Comparison of ENCODE assay signal across 8 cellular contexts in genomic region chr21:25607151-25607811, GRCh38. TPM values are rescaled to one million over a fixed set of nuclear protein-coding genes. Genes with fewer than 3 reads are reported as not detected.
DNase-seq lines count a peak whose midpoint lies in the region; ATAC-seq, FAIRE-seq and TF ChIP-seq lines count a peak whose summit lies in the region.

MRPL39 (minus strand) TSS chr21:25607481; CDS start chr21:25607475, 6 bp downstream.

- CTCF ChIA-PET in AG04450 (lab: Charles Lee) = interaction anchor here (0.5 to 3.5 kb wide), 63 partner anchors 9 to 1340 kb away, joined by 3 to 97 read pairs (median 6); partner anchors contain the start of genes ATP5PF, GABPA and JAM2

- POLR2A ChIA-PET in AG04450 (lab: Yijun Ruan, JAX) = no interaction called here

- H3K9me3 ChIP-seq in AG04450 (ENCODE audit: control insufficient read depth, insufficient read depth, low read length) = no peaks in the 10 kb centered on the region; the same call in 1 of the 2 replicates
- H3K9me3 ChIP-seq in spleen = no peaks in the 10 kb centered on the region

- H3K4me1 ChIP-seq in spleen = peaks cover 25 to 59% (median 41%) of the 10 kb centered on the region in 6 donors

- DNase-seq in AG04450 (ENCODE audit: low read depth, low spot score) (peak; percentile 77), NCI-H2196 treated with DMSO at 0.1 percent for 48 hours (lab: John Stamatoyannopoulos, UW; ENCODE audit: unreplicated experiment) (peak; percentile 57), bronchial epithelial cell (ENCODE audit: low read depth) (peak; percentile 72), immature natural killer cell (peak; percentile 78 to 84 (median 80)), spleen (peak; percentile 97)

- H3K4me3 ChIP-seq in AG04450 (ENCODE audit: low read depth, low read length) = peak within 1 kb of the TSS; percentile 83
- peak within 1 kb of the TSS; percentile 88 for H3K4me3 ChIP-seq in WI38 (ENCODE audit: low read depth, low read length)
- H3K4me3 ChIP-seq in bronchial epithelial cell (ENCODE audit: low read depth, low read length) = peak within 1 kb of the TSS; percentile 84
- peak within 1 kb of the TSS; percentile 73 to 90 (median 81) for H3K4me3 ChIP-seq in spleen

- H3K4me1 Mint-ChIP-seq in immature natural killer cell = peaks cover 32 to 57% of the 10 kb centered on the region in 2 donors

- intact Hi-C loops in spleen (cut with DNase I; ENCODE audit: low total_unique reads) = loop anchor here (5.0 kb wide), 1 partner anchor 100 kb away; no protein-coding TSS in a partner anchor

- H3K27me3 ChIP-seq in AG04450 (ENCODE audit: control insufficient read depth, insufficient read depth, low read length) (no peaks in the 10 kb centered on the region), bronchial epithelial cell (ENCODE audit: control insufficient read depth, insufficient read depth, low read length) (no peaks in the 10 kb centered on the region), spleen (replicated peaks in 1 of 7) (no peaks in the 10 kb centered on the region)

- H3K36me3 ChIP-seq in bronchial epithelial cell (ENCODE audit: control insufficient read depth, insufficient read depth, low read length) = peaks cover 9% of the 10 kb centered on the region
- peaks cover 0 to 39% (median 18%) of the 10 kb centered on the region in 6 donors for H3K36me3 ChIP-seq in spleen

- no peaks in the 10 kb centered on the region for H3K9me3 Mint-ChIP-seq in immature natural killer cell

- no peak for TF ChIP-seq POLR2A in spleen (IDR thresholded peaks at IDR 0.05)

- peaks cover 0 to 4% (median 0%) of the 10 kb centered on the region in 3 donors for H3K27me3 Mint-ChIP-seq in immature natural killer cell (ENCODE audit: low read depth in 3 of 3)

- peaks cover 9 to 13% (median 9%) of the 10 kb centered on the region in 3 donors for H3K36me3 Mint-ChIP-seq in immature natural killer cell

- ATAC-seq in GM18873 (IDR thresholded peaks at IDR 0.05; ENCODE audit: low FRiP score, unreplicated experiment) (peak; percentile 92), HG03139 (IDR thresholded peaks at IDR 0.05; ENCODE audit: unreplicated experiment) (peak; percentile 96)

- peak within 1 kb of the TSS; percentile 92 to 99 (median 96) for H3K27ac Mint-ChIP-seq in immature natural killer cell

- peak within 1 kb of the TSS; percentile 75 for H3K27ac ChIP-seq in AG04450 (ENCODE audit: low read depth, low read length)
- peak within 1 kb of the TSS; percentile 73 to 90 (median 87) for H3K27ac ChIP-seq in spleen

- TF ChIP-seq CTCF in AG04450 (IDR thresholded peaks at IDR 0.05; ENCODE audit: low read depth, low read length) = peak; percentile 77
- TF ChIP-seq CTCF in WI38 (IDR thresholded peaks at IDR 0.05; ENCODE audit: low read depth, low read length) = peak; percentile 69
- TF ChIP-seq CTCF in bronchial epithelial cell (IDR thresholded peaks at IDR 0.05; ENCODE audit: insufficient read depth, low read length, severe bottlenecking) = peak; percentile 79
- peak in 10 of 11 experiments; percentile 25 to 62 (median 50) for TF ChIP-seq CTCF in spleen (IDR thresholded peaks at IDR 0.05 in 8 of 11, conservative IDR thresholded peaks at IDR 0.05 in 3 of 11)

- FAIRE-seq in bronchial epithelial cell (lab: Jason Lieb, UNC) = no peak

- H3K4me3 Mint-ChIP-seq in immature natural killer cell = peak within 1 kb of the TSS; percentile 97 to 100 (median 99)

- WGBS in spleen, 5 donors = 0 to 1% (median 0%) methylated on average over 29 to 57 of the region's 57 CpGs

RNA-seq across cellular contexts. Expression of gene MRPL39, which starts in this region (rescaled TPM):
- polyA plus RNA-seq in AG04450 (2011; rRNA removed) (22.8 and 37.0 TPM in 2 replicates), immature natural killer cell (10 to 100 TPM; 20.2 to 33.0 (median 22.8) TPM), spleen (10 to 100 TPM; 22.2 to 34.3 (median 28.5) TPM)
- 8.8 and 15.0 TPM in 2 replicates for polyA minus RNA-seq in AG04450 (2011; rRNA and poly(A)+ RNA removed)
- total RNA-seq in bronchial epithelial cell (26.6 and 44.0 TPM in 2 replicates), spleen (10 to 100 TPM; 14.4 to 24.7 (median 20.0) TPM)

Comparison
In these comparisons a context has a peak if more than half of its experiments do, and no peak if none do; other contexts are left out.
1. Peak in every context shown above with its lines: DNase-seq, ATAC-seq, H3K4me3 ChIP-seq and H3K27ac ChIP-seq.